8 cellular contexts compared by ENCODE assay signal in the genomic region with DNA sequence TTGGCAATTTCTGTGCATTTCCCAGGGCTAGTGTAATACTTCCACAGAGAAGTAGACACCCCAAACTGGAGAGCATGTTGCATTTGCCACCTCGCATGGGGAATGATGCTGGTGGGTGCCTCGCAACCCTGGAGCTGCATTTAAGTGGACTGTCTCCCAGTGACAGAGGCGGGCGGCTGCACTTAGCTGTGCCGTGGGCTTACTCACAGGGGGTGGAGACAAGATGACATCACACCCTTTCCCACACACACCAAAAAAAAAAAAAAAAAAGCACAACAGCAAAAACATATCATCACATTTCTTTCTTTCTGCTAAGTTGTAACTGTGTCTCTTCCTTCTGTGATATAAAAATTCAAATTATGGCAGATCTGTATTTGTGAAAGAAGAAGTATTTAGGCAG. TPM values are rescaled to one million over a fixed set of nuclear protein-coding genes. Genes with fewer than 3 reads are reported as not detected.
DNase-seq lines count a peak whose midpoint lies in the region; ATAC-seq and TF ChIP-seq lines count a peak whose summit lies in the region.

ABI3BP (minus strand) TSS at position 113 of the 400 bp plus-strand sequence; CDS start at position 76, 37 bp downstream.

- H4K20me1 ChIP-seq in Karpas-422 (ENCODE audit: insufficient read depth, low read depth, low read length) = no peaks in the 10 kb centered on the region

- no peak for TF ChIP-seq CTCF in heart left ventricle (IDR thresholded peaks at IDR 0.05)

- CTCF ChIA-PET in activated naive CD4-positive, alpha-beta T cell treated with anti-CD3 and anti-CD28 coated beads, Interleukin-2, amount 10 ng/mL, durations not matched to agents 7 days and 5 days (lab: Charles Lee) = interaction anchor here (0.7 kb wide), 1 partner anchor 11 kb away, joined by 4 read pairs; no protein-coding TSS in a partner anchor
- CTCF ChIA-PET in CD4-positive, alpha-beta memory T cell (lab: Charles Lee; ENCODE audit: partially characterized antibody) = interaction anchor here (0.5 kb wide), 1 partner anchor 13 kb away, joined by 3 read pairs; no protein-coding TSS in a partner anchor

- H3K9ac ChIP-seq in Karpas-422 (ENCODE audit: low read length) = no peak within 1 kb of the TSS

- no peak within 1 kb of the TSS for H2AFZ ChIP-seq in Karpas-422 (ENCODE audit: low read length)

- H3K9me3 ChIP-seq in heart left ventricle (no peaks in the 10 kb centered on the region), Karpas-422 (ENCODE audit: low read length) (no peaks in the 10 kb centered on the region)
- no peaks in the 10 kb centered on the region for H3K9me3 ChIP-seq in CD4-positive, alpha-beta memory T cell (ENCODE audit: control insufficient read depth in 1 of 2, low read length in 2 of 2)

- WGBS in heart left ventricle, 4 donors = 12 to 30% (median 25%) methylated on average over 5 of the region's 5 CpGs

- H3K4me2 ChIP-seq in Karpas-422 (ENCODE audit: low read depth, low read length, poor library complexity, severe bottlenecking) = no peak within 1 kb of the TSS

- no peaks in the 10 kb centered on the region for H3K9me3 Mint-ChIP-seq in activated naive CD8-positive, alpha-beta T cell treated with anti-CD3 and anti-CD28 coated beads for 36 hours
- no peaks in the 10 kb centered on the region for H3K9me3 Mint-ChIP-seq in activated naive CD4-positive, alpha-beta T cell treated with anti-CD3 and anti-CD28 coated beads, Interleukin-2, amount 10 ng/mL, durations not matched to agents 7 days and 5 days
- no peaks in the 10 kb centered on the region for H3K9me3 Mint-ChIP-seq in CD4-positive, alpha-beta memory T cell

- H3K27ac Mint-ChIP-seq in activated naive CD8-positive, alpha-beta T cell treated with anti-CD3 and anti-CD28 coated beads for 36 hours = no peak within 1 kb of the TSS
- H3K27ac Mint-ChIP-seq in activated naive CD4-positive, alpha-beta T cell treated with anti-CD3 and anti-CD28 coated beads, Interleukin-2, amount 10 ng/mL, durations not matched to agents 7 days and 5 days = no peak within 1 kb of the TSS
- no peak within 1 kb of the TSS for H3K27ac Mint-ChIP-seq in CD4-positive, alpha-beta memory T cell

- H3K36me3 Mint-ChIP-seq in activated naive CD8-positive, alpha-beta T cell treated with anti-CD3 and anti-CD28 coated beads for 36 hours = no peaks in the 10 kb centered on the region
- H3K36me3 Mint-ChIP-seq in activated naive CD4-positive, alpha-beta T cell treated with anti-CD3 and anti-CD28 coated beads, Interleukin-2, amount 10 ng/mL, durations not matched to agents 7 days and 5 days = no peaks in the 10 kb centered on the region
- H3K36me3 Mint-ChIP-seq in CD4-positive, alpha-beta memory T cell = no peaks in the 10 kb centered on the region

- H3K79me2 ChIP-seq in Karpas-422 (ENCODE audit: low read length) = no peaks in the 10 kb centered on the region

- H3K27me3 ChIP-seq in heart left ventricle (no peaks in the 10 kb centered on the region), Karpas-422 (ENCODE audit: low read length) (no peaks in the 10 kb centered on the region)
- no peaks in the 10 kb centered on the region for H3K27me3 ChIP-seq in CD4-positive, alpha-beta memory T cell (ENCODE audit: insufficient read depth, low read length)

- ATAC-seq in heart left ventricle (peak; percentile 90 to 98 (median 94)), GM19463 (IDR thresholded peaks at IDR 0.05; ENCODE audit: unreplicated experiment) (no peak)

- intact Hi-C loops in heart left ventricle (cut with DNase I) = no loop called here
- intact Hi-C loops in CD4-positive, alpha-beta memory T cell (cut with micrococcal nuclease) = no loop called here

- POLR2A ChIA-PET in CD4-positive, alpha-beta memory T cell (lab: Charles Lee; ENCODE audit: partially characterized antibody) = no interaction called here

- no peak within 1 kb of the TSS for H3K4me3 Mint-ChIP-seq in activated naive CD8-positive, alpha-beta T cell treated with anti-CD3 and anti-CD28 coated beads for 36 hours
- H3K4me3 Mint-ChIP-seq in activated naive CD4-positive, alpha-beta T cell treated with anti-CD3 and anti-CD28 coated beads, Interleukin-2, amount 10 ng/mL, durations not matched to agents 7 days and 5 days = no peak within 1 kb of the TSS
- H3K4me3 Mint-ChIP-seq in CD4-positive, alpha-beta memory T cell = no peak within 1 kb of the TSS

- peaks cover 0 to 16% (median 0%) of the 10 kb centered on the region in 12 donors for H3K4me1 ChIP-seq in heart left ventricle
- no peaks in the 10 kb centered on the region for H3K4me1 ChIP-seq in Karpas-422 (ENCODE audit: low read length)
- no peaks in the 10 kb centered on the region for H3K4me1 ChIP-seq in CD4-positive, alpha-beta memory T cell (ENCODE audit: insufficient read depth, low read length)

- peaks cover 4% of the 10 kb centered on the region for H3K4me1 Mint-ChIP-seq in activated naive CD8-positive, alpha-beta T cell treated with anti-CD3 and anti-CD28 coated beads for 36 hours
- H3K4me1 Mint-ChIP-seq in activated naive CD4-positive, alpha-beta T cell treated with anti-CD3 and anti-CD28 coated beads, Interleukin-2, amount 10 ng/mL, durations not matched to agents 7 days and 5 days = no peaks in the 10 kb centered on the region
- H3K4me1 Mint-ChIP-seq in CD4-positive, alpha-beta memory T cell = peaks cover 0 to 2% (median 0%) of the 10 kb centered on the region in 4 donors

- DNase-seq in HS-27A (ENCODE audit: low read depth) = peak; percentile 59
- peak; percentile 8 for DNase-seq in activated naive CD8-positive, alpha-beta T cell treated with anti-CD3 and anti-CD28 coated beads for 36 hours
- DNase-seq in heart left ventricle = peak; percentile 54 to 82 (median 78)
- peak; percentile 84 for DNase-seq in renal cortical epithelial cell (ENCODE audit: low read depth)
- DNase-seq in Karpas-422 = no peak
- DNase-seq in activated naive CD4-positive, alpha-beta T cell treated with anti-CD3 and anti-CD28 coated beads, Interleukin-2, amount 10 ng/mL, durations not matched to agents 7 days and 5 days = no peak
- no peak for DNase-seq in CD4-positive, alpha-beta memory T cell

- no peaks in the 10 kb centered on the region for H3K36me3 ChIP-seq in heart left ventricle
- no peaks in the 10 kb centered on the region for H3K36me3 ChIP-seq in Karpas-422 (ENCODE audit: insufficient read depth, low read length)
- H3K36me3 ChIP-seq in CD4-positive, alpha-beta memory T cell (ENCODE audit: insufficient read depth, low read length) = no peaks in the 10 kb centered on the region

- peak in 1 of 2 donors; percentile 38 for TF ChIP-seq POLR2A in heart left ventricle (IDR thresholded peaks at IDR 0.05)

- no peaks in the 10 kb centered on the region for H3K9me2 ChIP-seq in Karpas-422 (replicated peaks; ENCODE audit: insufficient read depth, low read length)

- H3K4me3 ChIP-seq in heart left ventricle (peak within 1 kb of the TSS in 11 of 12 donors; percentile 14 to 61 (median 41)), Karpas-422 (ENCODE audit: low read length) (no peak within 1 kb of the TSS)
- no peak within 1 kb of the TSS for H3K4me3 ChIP-seq in CD4-positive, alpha-beta memory T cell (ENCODE audit: low read length in 2 of 2)

- peaks cover 25% of the 10 kb centered on the region for H3K27me3 Mint-ChIP-seq in activated naive CD8-positive, alpha-beta T cell treated with anti-CD3 and anti-CD28 coated beads for 36 hours
- peaks cover 11% of the 10 kb centered on the region for H3K27me3 Mint-ChIP-seq in activated naive CD4-positive, alpha-beta T cell treated with anti-CD3 and anti-CD28 coated beads, Interleukin-2, amount 10 ng/mL, durations not matched to agents 7 days and 5 days
- peaks cover 3 to 8% of the 10 kb centered on the region in 2 donors for H3K27me3 Mint-ChIP-seq in CD4-positive, alpha-beta memory T cell

- peak within 1 kb of the TSS in 11 of 12 donors; percentile 16 to 72 (median 47) for H3K27ac ChIP-seq in heart left ventricle
- no peak within 1 kb of the TSS for H3K27ac ChIP-seq in Karpas-422 (ENCODE audit: low read length)
- H3K27ac ChIP-seq in CD4-positive, alpha-beta memory T cell (ENCODE audit: low read depth, low read length) = no peak within 1 kb of the TSS

RNA-seq across cellular contexts. Expression of gene ABI3BP, which starts in this region (rescaled TPM):
- total RNA-seq in activated naive CD8-positive, alpha-beta T cell treated with anti-CD3 and anti-CD28 coated beads for 36 hours = under 1 TPM; 0.12 to 0.14 TPM
- total RNA-seq in heart left ventricle (10 to 100 TPM; 11.7 to 96.6 (median 33.1) TPM), renal cortical epithelial cell (0.69 and 52.6 TPM in 2 replicates)
- polyA plus RNA-seq in heart left ventricle = 1 to 10 TPM; 7.8 to 9.4 TPM
- not detected in 2 replicates for total RNA-seq in Karpas-422 (2014; rRNA removed; shearing (Covaris generic); ENCODE audit: low replicate concordance)
- not detected for total RNA-seq in CD4-positive, alpha-beta memory T cell
- not detected for polyA plus RNA-seq in CD4-positive, alpha-beta memory T cell

Comparison
In these comparisons a context has a peak if more than half of its experiments do, and no peak if none do; other contexts are left out.
1. RNA of gene ABI3BP (polyA plus RNA-seq): 7.8 to 9.4 TPM in heart left ventricle; not detected in CD4-positive, alpha-beta memory T cell; every median in the first group is over 4 times any median in the second.
2. Peak in DNase-seq in activated naive CD8-positive, alpha-beta T cell treated with anti-CD3 and anti-CD28 coated beads for 36 hours; RNA of the gene not detected or under 1 TPM.
3. DNase-seq: peak in HS-27A (single experiment), heart left ventricle (5 of 5) and renal cortical epithelial cell (single experiment); none in Karpas-422 (single experiment), activated naive CD4-positive, alpha-beta T cell treated with anti-CD3 and anti-CD28 coated beads, Interleukin-2, amount 10 ng/mL, durations not matched to agents 7 days and 5 days (single experiment) and CD4-positive, alpha-beta memory T cell (0 of 5).
4. H3K27ac ChIP-seq: peak in heart left ventricle (11 of 12); none in Karpas-422 (single experiment) and CD4-positive, alpha-beta memory T cell (single experiment).
5. H3K4me3 ChIP-seq: peak in heart left ventricle (11 of 12); none in Karpas-422 (single experiment) and CD4-positive, alpha-beta memory T cell (0 of 2).